ENCODE assay signal across 8 cellular contexts in genomic region chr6:97049254-97050004, GRCh38.
DNase-seq lines count a peak whose midpoint lies in the region; ATAC-seq and TF ChIP-seq lines count a peak whose summit lies in the region.

No MANE protein-coding gene starts in this region.

- H3K27ac ChIP-seq in layer of hippocampus (ENCODE audit: low read depth, low read length) (peak overlapping the region; percentile 84), vagina (no peak overlapping the region)

- intact Hi-C loops in vagina (cut with DNase I): no loop called here

- no peak for TF ChIP-seq CTCF in vagina (IDR thresholded peaks at IDR 0.05)

- no peaks in the 10 kb centered on the region for H3K9me3 ChIP-seq in vagina

- DNase-seq in stimulated activated CD4-positive, alpha-beta T cell treated with anti-CD3 and anti-CD28 coated beads, Interleukin-15, amount 100 ng/mL, for 24 hours: peak; percentile 11
- DNase-seq in stimulated activated CD4-positive, alpha-beta T cell treated with anti-CD3 and anti-CD28 coated beads, Interleukin-12 subunit alpha, Interleukin-12 subunit beta, amount 100 ng/mL, for 4 hours: no peak
- DNase-seq in RPMI7951 (ENCODE audit: low read depth): peak; percentile 5
- DNase-seq in NCI-H187 (lab: John Stamatoyannopoulos, UW): no peak
- DNase-seq in vagina (ENCODE audit: extremely low spot score in 2 of 2): no peak
- DNase-seq in HPDE6-E6E7 (ENCODE audit: extremely low spot score): no peak

- no peak overlapping the region for H3K4me3 ChIP-seq in vagina

- H3K27me3 ChIP-seq in layer of hippocampus (ENCODE audit: control insufficient read depth, insufficient read depth, low read length) (no peaks in the 10 kb centered on the region), vagina (no peaks in the 10 kb centered on the region)

- TF ChIP-seq POLR2A in vagina (IDR thresholded peaks at IDR 0.05): no peak

- no peaks in the 10 kb centered on the region for H3K4me1 ChIP-seq in vagina

- peak; percentile 95 for ATAC-seq in HG02981 (IDR thresholded peaks at IDR 0.05; ENCODE audit: unreplicated experiment)

- H3K36me3 ChIP-seq in vagina: no peaks in the 10 kb centered on the region

Comparison
In these comparisons a context has a peak if more than half of its experiments do, and no peak if none do; other contexts are left out.
1. DNase-seq: peak in stimulated activated CD4-positive, alpha-beta T cell treated with anti-CD3 and anti-CD28 coated beads, Interleukin-15, amount 100 ng/mL, for 24 hours (single experiment) and RPMI7951 (single experiment); none in stimulated activated CD4-positive, alpha-beta T cell treated with anti-CD3 and anti-CD28 coated beads, Interleukin-12 subunit alpha, Interleukin-12 subunit beta, amount 100 ng/mL, for 4 hours (single experiment), NCI-H187 (0 of 2), vagina (0 of 2) and HPDE6-E6E7 (single experiment).